Comparison of ENCODE assay signal across 32 cellular contexts in genomic region chr2:15607709-15608391, GRCh38.
"Had no signal": no experiment of that assay in that cellular context is flagged by ENCODE, and none has a peak within 500 bp of the region (broad histone marks: within the 10 kb centered on the region; RNA-seq: fewer than 3 reads in every experiment).

No MANE protein-coding gene starts in this region.

- H3K4me1 Mint-ChIP-seq: nephron progenitor cell; neural crest cell; stimulated activated memory B cell treated with anti-CD40 and anti-IgM and Interleukin-4, amounts not matched to agents 10 μg/mL and 1 μg/mL and 100 μg/mL, for 72 hours; stimulated activated naive CD8-positive, alpha-beta T cell treated with anti-CD3 and anti-CD28 coated beads, Interleukin-15, amount 100 ng/mL, for 72 hours had no signal

- H3K4me2 ChIP-seq: smooth muscle cell had no signal

- H3K9me3 ChIP-seq: ovary, psoas muscle, spleen, suprapubic skin, testis, tibial artery, transverse colon, upper lobe of right lung, uterus had no signal

- H3K36me3 ChIP-seq: ovary, uterus had no signal

- H3K4me3 ChIP-seq: ovary, psoas muscle, skin epidermis, smooth muscle cell, spleen, suprapubic skin, testis, tibial artery, transverse colon, upper lobe of right lung, uterus had no signal

- H2AFZ ChIP-seq: parathyroid adenoma had no signal

- H3K27me3 ChIP-seq: ovary, spleen, suprapubic skin, testis, tibial artery, transverse colon, upper lobe of right lung, uterus had no signal

- H3K4me3 Mint-ChIP-seq: naive thymus-derived CD8-positive, alpha-beta T cell; natural killer cell treated with Interleukin-12 subunit alpha and Interleukin-12 subunit beta and Interleukin-15 and Interleukin-18, amount 100 ng/mL, for 72 hours; nephron progenitor cell; neural crest cell; stimulated activated memory B cell treated with anti-CD40 and anti-IgM and Interleukin-4, amounts not matched to agents 10 μg/mL and 1 μg/mL and 100 μg/mL, for 72 hours; stimulated activated naive CD8-positive, alpha-beta T cell treated with anti-CD3 and anti-CD28 coated beads, Interleukin-15, amount 100 ng/mL, for 72 hours; type B pancreatic cell had no signal

- DNase-seq: naive thymus-derived CD8-positive, alpha-beta T cell; nephron progenitor cell; occipital lobe; ovary; posterior cingulate gyrus; psoas muscle; spleen; stimulated activated CD4-positive, alpha-beta T cell treated with anti-CD3 and anti-CD28 coated beads, Interleukin-12 subunit alpha, Interleukin-12 subunit beta, amount 100 ng/mL, for 4 hours; stimulated activated CD4-positive, alpha-beta T cell treated with anti-CD3 and anti-CD28 coated beads, Interleukin-1b, Interleukin-23, amount 100 ng/mL, for 48 hours; stimulated activated CD4-positive, alpha-beta T cell treated with anti-CD3 and anti-CD28 coated beads, Interleukin-4, amount 100 ng/mL, for 1 hour; stimulated activated CD4-positive, alpha-beta T cell treated with anti-CD3 and anti-CD28 coated beads, Interleukin-4, amount 100 ng/mL, for 4 hours; stimulated activated CD8-positive, alpha-beta memory T cell treated with anti-CD3 and anti-CD28 coated beads, Interleukin-4, amount 100 ng/mL, for 48 hours; stimulated activated naive CD4-positive, alpha-beta T cell; stimulated activated naive CD8-positive, alpha-beta T cell treated with anti-CD3 and anti-CD28 coated beads, Interleukin-15, amount 100 ng/mL, for 72 hours; stimulated activated naive CD8-positive, alpha-beta T cell treated with anti-CD3 and anti-CD28 coated beads, Interleukin-15, Interleukin-2, amounts not matched to agents 100 U/mL and 50 U/mL, for 24 hours; substantia nigra; testis; tibial artery; transverse colon; upper lobe of right lung; uterus had no signal

- H3K27me3 Mint-ChIP-seq: naive thymus-derived CD8-positive, alpha-beta T cell; natural killer cell treated with Interleukin-12 subunit alpha and Interleukin-12 subunit beta and Interleukin-15 and Interleukin-18, amount 100 ng/mL, for 72 hours; progenitor cell of endocrine pancreas; stimulated activated memory B cell treated with anti-CD40 and anti-IgM and Interleukin-4, amounts not matched to agents 10 μg/mL and 1 μg/mL and 100 μg/mL, for 72 hours; stimulated activated naive CD8-positive, alpha-beta T cell treated with anti-CD3 and anti-CD28 coated beads, Interleukin-15, amount 100 ng/mL, for 72 hours; type B pancreatic cell had no signal

- H3K27ac ChIP-seq: ovary, parathyroid adenoma, psoas muscle, skin epidermis, spleen, suprapubic skin, testis, tibial artery, transverse colon, upper lobe of right lung, uterus had no signal

- H3K9me3 Mint-ChIP-seq: naive thymus-derived CD8-positive, alpha-beta T cell; natural killer cell treated with Interleukin-12 subunit alpha and Interleukin-12 subunit beta and Interleukin-15 and Interleukin-18, amount 100 ng/mL, for 72 hours; neural crest cell; stimulated activated memory B cell treated with anti-CD40 and anti-IgM and Interleukin-4, amounts not matched to agents 10 μg/mL and 1 μg/mL and 100 μg/mL, for 72 hours; stimulated activated naive CD8-positive, alpha-beta T cell treated with anti-CD3 and anti-CD28 coated beads, Interleukin-15, amount 100 ng/mL, for 72 hours; type B pancreatic cell had no signal

- H3K4me1 ChIP-seq: parathyroid adenoma, psoas muscle, spleen, suprapubic skin, testis, tibial artery, transverse colon, upper lobe of right lung, uterus had no signal

- H3K9ac ChIP-seq: parathyroid adenoma had no signal

- H3K79me2 ChIP-seq: parathyroid adenoma had no signal

- ATAC-seq: naive thymus-derived CD8-positive, alpha-beta T cell; natural killer cell treated with Interleukin-12 subunit alpha and Interleukin-12 subunit beta and Interleukin-15 and Interleukin-18, amount 100 ng/mL, for 72 hours; psoas muscle; right cardiac atrium; sciatic nerve; stimulated activated memory B cell treated with anti-CD40 and anti-IgM and Interleukin-4, amounts not matched to agents 10 μg/mL and 1 μg/mL and 100 μg/mL, for 72 hours; stimulated activated naive CD8-positive, alpha-beta T cell treated with anti-CD3 and anti-CD28 coated beads, Interleukin-15, amount 100 ng/mL, for 72 hours; stimulated activated naive CD8-positive, alpha-beta T cell treated with anti-CD3 and anti-CD28 coated beads, Interleukin-15, Interleukin-2, amounts not matched to agents 100 U/mL and 50 U/mL, for 24 hours; upper lobe of right lung had no signal

- H3K27ac Mint-ChIP-seq: naive thymus-derived CD8-positive, alpha-beta T cell; natural killer cell treated with Interleukin-12 subunit alpha and Interleukin-12 subunit beta and Interleukin-15 and Interleukin-18, amount 100 ng/mL, for 72 hours; nephron progenitor cell; progenitor cell of endocrine pancreas; stimulated activated memory B cell treated with anti-CD40 and anti-IgM and Interleukin-4, amounts not matched to agents 10 μg/mL and 1 μg/mL and 100 μg/mL, for 72 hours; type B pancreatic cell had no signal
